Comparison of ENCODE assay signal across 1 cellular context in the genomic region with DNA sequence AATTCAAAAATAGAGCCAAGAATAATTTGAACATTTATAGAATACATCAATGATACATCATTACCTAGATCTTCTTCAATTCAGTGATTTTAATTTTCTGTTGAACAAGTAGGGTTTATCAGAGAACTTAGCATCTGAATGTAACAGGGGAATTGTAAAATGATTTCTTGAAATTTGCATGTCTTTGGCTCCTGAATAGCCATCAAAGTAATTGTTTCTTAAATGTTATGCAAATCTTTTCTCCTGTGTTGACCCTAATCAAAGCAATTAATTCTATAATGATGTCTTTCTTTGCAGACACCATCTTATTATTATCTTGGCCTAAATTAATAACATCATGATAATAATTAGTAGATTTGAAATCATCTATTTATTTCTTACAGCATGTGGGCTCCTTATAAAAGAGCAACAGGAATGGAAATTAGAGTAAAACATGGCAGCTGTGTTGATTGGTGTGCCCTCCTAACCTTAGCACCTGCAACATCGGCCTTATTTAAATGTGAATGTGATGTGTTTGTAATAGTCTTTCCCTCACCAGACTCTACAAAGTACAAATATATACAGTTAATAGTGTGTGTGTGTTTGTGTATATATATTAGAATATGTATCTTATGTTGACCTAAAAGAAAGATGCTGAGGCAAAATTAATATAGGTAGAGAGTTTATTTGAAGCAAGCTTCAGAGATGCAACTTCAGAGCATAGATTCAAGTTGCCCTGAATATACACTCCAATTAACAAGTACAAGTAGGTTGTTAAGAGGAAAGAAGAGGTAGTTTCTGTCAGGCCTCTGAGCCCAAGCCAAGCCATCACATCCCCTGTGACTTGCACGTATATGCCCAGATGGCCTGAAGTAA.
TF ChIP-seq lines count a peak whose summit lies in the region.

No MANE protein-coding gene starts in this region.

TF ChIP-seq in WTC11, 78 proteins besides CTCF, POLR2A, EP300 and RAD21:
- no peak for TF ChIP-seq ZNF219 (CRISPR knock-in tag; IDR thresholded peaks at IDR 0.05; ENCODE audit: borderline replicate concordance)
- TF ChIP-seq MAX (CRISPR knock-in tag; IDR thresholded peaks at IDR 0.05): 0 out of 2 replicates have a peak, but pooled peaks have one; percentile 16
- no peak for TF ChIP-seq FOXP1 (CRISPR knock-in tag; IDR thresholded peaks at IDR 0.05; ENCODE audit: borderline replicate concordance)
- no peak for TF ChIP-seq ATF3 (CRISPR knock-in tag; conservative IDR thresholded peaks at IDR 0.05)
